1 cellular context compared by ENCODE assay signal in the genomic region with DNA sequence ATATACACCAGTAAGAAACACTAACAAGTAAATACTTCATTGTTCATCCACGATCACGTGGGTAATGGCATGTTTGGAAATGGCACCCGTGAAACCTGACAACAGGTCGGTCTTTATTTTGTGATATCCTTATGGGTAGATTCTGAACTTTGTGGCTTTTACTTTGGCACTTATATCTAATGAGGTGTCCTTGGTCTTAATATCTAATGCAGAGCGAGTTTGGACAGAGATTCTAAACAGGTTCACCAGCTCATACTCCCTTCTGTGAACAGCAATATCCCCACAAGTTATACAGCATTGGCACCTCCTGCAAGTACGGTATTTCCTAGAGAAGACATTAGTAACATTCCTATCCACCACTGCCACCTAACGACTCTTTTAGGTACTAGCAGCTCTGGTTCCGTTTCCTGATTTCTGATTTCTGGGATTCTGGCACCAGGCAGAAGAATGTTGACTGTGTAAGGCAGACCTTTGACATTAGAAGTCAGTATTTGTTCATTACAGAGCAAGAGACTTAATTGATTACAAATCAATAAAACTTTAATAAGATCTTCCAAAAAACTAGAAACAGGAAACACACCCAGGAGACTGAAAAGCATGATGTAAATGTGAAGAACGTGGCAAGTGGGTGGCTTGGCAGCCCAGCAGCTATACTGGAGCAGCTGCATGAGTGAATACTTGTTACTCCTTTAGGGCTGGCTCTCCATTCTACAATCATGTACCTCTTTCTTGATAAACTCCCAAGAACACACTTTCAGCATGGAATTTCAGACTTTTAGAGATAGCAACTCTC.
TF ChIP-seq lines count a peak whose summit lies in the region.

No MANE protein-coding gene starts in this region.

TF ChIP-seq in HepG2, 621 proteins besides CTCF, POLR2A, EP300 and RAD21 (continued from another document):
- TF ChIP-seq, protein P1, sequence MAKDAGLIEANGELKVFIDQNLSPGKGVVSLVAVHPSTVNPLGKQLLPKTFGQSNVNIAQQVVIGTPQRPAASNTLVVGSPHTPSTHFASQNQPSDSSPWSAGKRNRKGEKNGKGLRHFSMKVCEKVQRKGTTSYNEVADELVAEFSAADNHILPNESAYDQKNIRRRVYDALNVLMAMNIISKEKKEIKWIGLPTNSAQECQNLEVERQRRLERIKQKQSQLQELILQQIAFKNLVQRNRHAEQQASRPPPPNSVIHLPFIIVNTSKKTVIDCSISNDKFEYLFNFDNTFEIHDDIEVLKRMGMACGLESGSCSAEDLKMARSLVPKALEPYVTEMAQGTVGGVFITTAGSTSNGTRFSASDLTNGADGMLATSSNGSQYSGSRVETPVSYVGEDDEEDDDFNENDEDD (CRISPR knock-in tag; IDR thresholded peaks at IDR 0.05; ENCODE audit: borderline replicate concordance), result no peak; the same call in 1 of the 2 replicates
- TF ChIP-seq BHLHE40 (IDR thresholded peaks at IDR 0.05; ENCODE audit: low read length) (no peak), NCOA2 (CRISPR knock-in tag; IDR thresholded peaks at IDR 0.05) (peak; percentile 27; the same call in 1 of the 2 replicates), SRSF9 (IDR thresholded peaks at IDR 0.05; ENCODE audit: borderline replicate concordance, insufficient read depth, low read depth, low read length, poor library complexity, severe bottlenecking) (no peak)
- TF ChIP-seq, protein P2, sequence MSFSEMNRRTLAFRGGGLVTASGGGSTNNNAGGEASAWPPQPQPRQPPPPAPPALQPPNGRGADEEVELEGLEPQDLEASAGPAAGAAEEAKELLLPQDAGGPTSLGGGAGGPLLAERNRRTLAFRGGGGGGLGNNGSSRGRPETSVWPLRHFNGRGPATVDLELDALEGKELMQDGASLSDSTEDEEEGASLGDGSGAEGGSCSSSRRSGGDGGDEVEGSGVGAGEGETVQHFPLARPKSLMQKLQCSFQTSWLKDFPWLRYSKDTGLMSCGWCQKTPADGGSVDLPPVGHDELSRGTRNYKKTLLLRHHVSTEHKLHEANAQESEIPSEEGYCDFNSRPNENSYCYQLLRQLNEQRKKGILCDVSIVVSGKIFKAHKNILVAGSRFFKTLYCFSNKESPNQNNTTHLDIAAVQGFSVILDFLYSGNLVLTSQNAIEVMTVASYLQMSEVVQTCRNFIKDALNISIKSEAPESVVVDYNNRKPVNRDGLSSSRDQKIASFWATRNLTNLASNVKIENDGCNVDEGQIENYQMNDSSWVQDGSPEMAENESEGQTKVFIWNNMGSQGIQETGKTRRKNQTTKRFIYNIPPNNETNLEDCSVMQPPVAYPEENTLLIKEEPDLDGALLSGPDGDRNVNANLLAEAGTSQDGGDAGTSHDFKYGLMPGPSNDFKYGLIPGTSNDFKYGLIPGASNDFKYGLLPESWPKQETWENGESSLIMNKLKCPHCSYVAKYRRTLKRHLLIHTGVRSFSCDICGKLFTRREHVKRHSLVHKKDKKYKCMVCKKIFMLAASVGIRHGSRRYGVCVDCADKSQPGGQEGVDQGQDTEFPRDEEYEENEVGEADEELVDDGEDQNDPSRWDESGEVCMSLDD (CRISPR knock-in tag; IDR thresholded peaks at IDR 0.05; ENCODE audit: borderline replicate concordance), result no peak
